In genomic region chrX:136783159-136783558, GRCh38 we compare ENCODE assay signal across 19 cellular contexts.
"Had no signal": no experiment of that assay in that cellular context is flagged by ENCODE, and none has a peak within 500 bp of the region (broad histone marks: within the 10 kb centered on the region; RNA-seq: fewer than 3 reads in every experiment).

No MANE protein-coding gene starts in this region.

- H3K27me3 Mint-ChIP-seq: activated CD4-positive, alpha-beta T cell treated with anti-CD3 and anti-CD28 coated beads, Interleukin-2, amount 10 ng/mL, durations not matched to agents 24 days and 14 days had no signal

- ATAC-seq: left lobe of liver; mucosa of descending colon; natural killer cell treated with Interleukin-12 subunit alpha and Interleukin-12 subunit beta and Interleukin-15 and Interleukin-18, amount 100 ng/mL, for 72 hours had no signal

- H3K4me3 ChIP-seq: cardiac muscle cell, mucosa of descending colon, right atrium auricular region, skin epidermis, transverse colon, vagina had no signal

- H3K27me3 ChIP-seq: cardiac muscle cell, right atrium auricular region, transverse colon, vagina had no signal

- H3K9me3 ChIP-seq: mucosa of descending colon, right atrium auricular region, transverse colon, vagina had no signal

- DNase-seq: activated CD4-positive, alpha-beta T cell treated with anti-CD3 and anti-CD28 coated beads, Interleukin-2, amount 10 ng/mL, durations not matched to agents 24 days and 14 days; activated CD4-positive, CD25-positive, alpha-beta regulatory T cell; activated CD8-positive, alpha-beta memory T cell treated with anti-CD3 and anti-CD28 coated beads for 24 hours; activated effector memory CD4-positive, alpha-beta T cell treated with Interleukin-2 at 50 U/mL for 16 hours; activated T-cell treated with anti-CD3 and anti-CD28 coated beads for 4 hours; foreskin fibroblast; hippocampal formation; mucosa of descending colon; posterior cingulate gyrus; stimulated activated CD4-positive, alpha-beta T cell treated with anti-CD3 and anti-CD28 coated beads, Interleukin-15, amount 100 ng/mL, for 24 hours; stimulated activated CD4-positive, alpha-beta T cell treated with anti-CD3 and anti-CD28 coated beads, Interleukin-4, amount 100 ng/mL, for 1 hour; stimulated activated naive CD4-positive, alpha-beta T cell treated with Interleukin-2 at 50 U/mL for 16 hours; transverse colon had no signal

- H3K36me3 Mint-ChIP-seq: natural killer cell treated with Interleukin-12 subunit alpha and Interleukin-12 subunit beta and Interleukin-15 and Interleukin-18, amount 100 ng/mL, for 72 hours had no signal

- H3K36me3 ChIP-seq: cardiac muscle cell, right atrium auricular region, transverse colon, vagina had no signal

- H3K27ac ChIP-seq: cardiac muscle cell, right atrium auricular region, skin epidermis, transverse colon, vagina had no signal

- H3K9me3 Mint-ChIP-seq: activated CD4-positive, alpha-beta T cell treated with anti-CD3 and anti-CD28 coated beads, Interleukin-2, amount 10 ng/mL, durations not matched to agents 24 days and 14 days; natural killer cell treated with Interleukin-12 subunit alpha and Interleukin-12 subunit beta and Interleukin-15 and Interleukin-18, amount 100 ng/mL, for 72 hours had no signal

- H3K4me3 Mint-ChIP-seq: activated CD4-positive, alpha-beta T cell treated with anti-CD3 and anti-CD28 coated beads, Interleukin-2, amount 10 ng/mL, durations not matched to agents 24 days and 14 days; natural killer cell treated with Interleukin-12 subunit alpha and Interleukin-12 subunit beta and Interleukin-15 and Interleukin-18, amount 100 ng/mL, for 72 hours had no signal

- H3K27ac Mint-ChIP-seq: activated CD4-positive, alpha-beta T cell treated with anti-CD3 and anti-CD28 coated beads, Interleukin-2, amount 10 ng/mL, durations not matched to agents 24 days and 14 days had no signal
